Comparison of ENCODE assay signal across 7 cellular contexts in the genomic region with DNA sequence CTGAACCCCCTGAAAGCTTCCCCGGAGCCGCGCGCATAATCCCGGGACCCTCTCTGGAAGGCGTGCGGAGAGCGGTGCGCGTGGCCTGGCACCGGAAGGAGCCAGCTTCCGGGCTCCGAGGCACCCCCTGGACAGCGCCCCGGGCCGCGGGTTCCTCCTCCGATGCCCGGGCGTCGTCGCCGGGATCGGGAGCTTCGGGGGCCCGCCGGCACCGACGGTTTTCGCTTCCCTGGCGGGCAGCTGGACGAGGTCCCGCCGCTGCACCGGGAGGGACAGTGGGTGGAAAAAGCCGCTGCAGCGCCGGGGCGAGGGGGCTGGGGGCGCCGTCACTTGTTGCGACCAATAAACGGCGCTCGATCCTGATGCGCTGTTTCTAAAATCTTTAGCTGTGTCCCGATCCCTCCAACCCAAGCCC. TPM values are rescaled to one million over a fixed set of nuclear protein-coding genes. Genes with fewer than 3 reads are reported as not detected.
DNase-seq lines count a peak whose midpoint lies in the region; FAIRE-seq and TF ChIP-seq lines count a peak whose summit lies in the region.

No MANE protein-coding gene starts in this region.

- TF ChIP-seq POLR2A in breast epithelium (IDR thresholded peaks at IDR 0.05) = no peak
- no peak for TF ChIP-seq POLR2A in lower leg skin (IDR thresholded peaks at IDR 0.05)

- no peak for FAIRE-seq in RCC 7860 (lab: Jason Lieb, UNC)

- H3K9me3 ChIP-seq in breast epithelium (no peaks in the 10 kb centered on the region), tibial artery (no peaks in the 10 kb centered on the region)

- H3K27me3 ChIP-seq in breast epithelium (peaks cover 7 to 29% of the 10 kb centered on the region in 2 donors), tibial artery (peaks cover 3 to 54% of the 10 kb centered on the region in 2 donors)

- peak overlapping the region; percentile 46 to 79 (median 57) for H3K4me3 ChIP-seq in breast epithelium
- peak overlapping the region; percentile 31 for H3K4me3 ChIP-seq in lower leg skin (ENCODE audit: low read depth, poor library complexity, severe bottlenecking)
- H3K4me3 ChIP-seq in tibial artery = peak overlapping the region; percentile 47 to 56

- DNase-seq in GM10266 (ENCODE audit: extremely low spot score) (peak; percentile 55), M059J (ENCODE audit: low read depth) (peak; percentile 28), breast epithelium (ENCODE audit: low spot score in 2 of 2) (no peak), lower leg skin (ENCODE audit: low spot score in 2 of 2) (no peak), tibial artery (no peak), RCC 7860 (ENCODE audit: low spot score) (no peak), DMS79 (lab: John Stamatoyannopoulos, UW) (no peak)

- 0 to 1% methylated on average over 14 to 27 of the region's 47 CpGs for WGBS in lower leg skin, 2 donors

- H3K36me3 ChIP-seq in breast epithelium = no peaks in the 10 kb centered on the region
- H3K36me3 ChIP-seq in tibial artery = no peaks in the 10 kb centered on the region

- no peak for TF ChIP-seq CTCF in GM10266 (IDR thresholded peaks at IDR 0.05; ENCODE audit: control insufficient read depth, insufficient read depth, low read depth, missing control alignments)
- no peak for TF ChIP-seq CTCF in breast epithelium (IDR thresholded peaks at IDR 0.05)
- TF ChIP-seq CTCF in lower leg skin (IDR thresholded peaks at IDR 0.05) = no peak
- no peak for TF ChIP-seq CTCF in tibial artery (IDR thresholded peaks at IDR 0.05)

- H3K27ac ChIP-seq in breast epithelium (no peak overlapping the region), tibial artery (no peak overlapping the region)

- H3K4me1 ChIP-seq in breast epithelium (peaks cover 0 to 5% of the 10 kb centered on the region in 2 donors), tibial artery (peaks cover 0 to 38% (median 31%) of the 10 kb centered on the region in 4 donors)

- intact Hi-C loops in breast epithelium (cut with DNase I; ENCODE audit: low total_unique reads) = no loop called here
- intact Hi-C loops in lower leg skin (cut with DNase I; ENCODE audit: low total_unique reads) = no loop called here
- intact Hi-C loops in tibial artery (cut with DNase I; ENCODE audit: low total_unique reads) = no loop called here

RNA-seq across cellular contexts. Expression of a gene that starts 0.6 kb away (rescaled TPM):
- not detected in 2 replicates for total RNA-seq in M059J (2014; rRNA removed; shearing (Covaris generic))
- total RNA-seq in breast epithelium (not detected), lower leg skin (under 1 TPM in 1 of 4 donors, not detected in 3; 0.10 TPM)

Comparison
In these comparisons a context has a peak if more than half of its experiments do, and no peak if none do; other contexts are left out.
1. DNase-seq: peak in GM10266 (single experiment) and M059J (single experiment); none in breast epithelium (0 of 2), lower leg skin (0 of 2), tibial artery (0 of 2), RCC 7860 (single experiment) and DMS79 (single experiment).
2. Peak in every context shown above with its lines, with median percentiles within 50 percentile points of each other: H3K4me3 ChIP-seq.